In the genomic region with DNA sequence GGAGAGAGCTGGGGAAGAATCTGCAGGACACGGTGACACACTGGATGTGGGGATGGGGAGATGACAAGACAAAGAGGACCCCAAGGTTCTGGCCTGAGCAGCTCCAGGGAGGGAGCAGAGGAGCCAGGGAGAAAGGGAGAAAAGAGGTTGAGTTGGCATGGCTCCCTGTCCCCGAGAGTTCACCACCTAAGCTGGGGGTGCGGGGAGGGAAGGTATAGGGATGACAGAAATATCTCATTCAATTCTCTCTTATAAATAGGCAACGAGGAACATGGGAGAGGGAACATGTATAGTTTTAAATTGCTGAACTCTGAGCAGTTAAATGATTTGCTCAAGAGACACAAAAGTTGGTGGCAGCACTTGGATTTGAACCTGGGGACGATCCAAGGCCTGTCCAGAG, we compare ENCODE assay signal across 18 cellular contexts.
DNase-seq lines count a peak whose midpoint lies in the region; ATAC-seq, FAIRE-seq and TF ChIP-seq lines count a peak whose summit lies in the region.
"Had no signal": no experiment of that assay in that cellular context is flagged by ENCODE, and none has a peak within 500 bp of the region (broad histone marks: within the 10 kb centered on the region; RNA-seq: fewer than 3 reads in every experiment).

No MANE protein-coding gene starts in this region.

- H3K36me3 ChIP-seq in neural cell (ENCODE audit: insufficient read depth, low read length), result no peaks in the 10 kb centered on the region
- H3K36me3 ChIP-seq: HAP-1 had no signal

- H4K20me1 ChIP-seq in neural cell (ENCODE audit: insufficient read depth), result no peaks in the 10 kb centered on the region

- TF ChIP-seq RAD21 in neural cell (conservative IDR thresholded peaks at IDR 0.05), result no peak

- no peaks in the 10 kb centered on the region for H3K9me3 Mint-ChIP-seq in stimulated activated naive CD8-positive, alpha-beta T cell treated with anti-CD3 and anti-CD28 coated beads, Interleukin-15, amount 100 ng/mL, for 72 hours
- H3K9me3 Mint-ChIP-seq in glutamatergic neuron (ENCODE audit: unreplicated experiment), result no peaks in the 10 kb centered on the region
- H3K9me3 Mint-ChIP-seq in type B pancreatic cell, result no peaks in the 10 kb centered on the region
- H3K9me3 Mint-ChIP-seq in natural killer cell treated with Interleukin-12 subunit alpha and Interleukin-12 subunit beta and Interleukin-15 and Interleukin-18, amount 100 ng/mL, for 72 hours, result no peaks in the 10 kb centered on the region
- H3K9me3 Mint-ChIP-seq: CD4-positive, alpha-beta T cell had no signal

- no peak for TF ChIP-seq EP300 in neural cell (conservative IDR thresholded peaks at IDR 0.05; ENCODE audit: poor library complexity, severe bottlenecking)

- ATAC-seq in stimulated activated naive CD8-positive, alpha-beta T cell treated with anti-CD3 and anti-CD28 coated beads, Interleukin-15, amount 100 ng/mL, for 72 hours, result no peak
- ATAC-seq in stimulated activated naive CD8-positive, alpha-beta T cell treated with anti-CD3 and anti-CD28 coated beads, Interleukin-15, Interleukin-2, amounts not matched to agents 100 U/mL and 50 U/mL, for 24 hours, result no peak
- ATAC-seq in natural killer cell treated with Interleukin-12 subunit alpha and Interleukin-12 subunit beta and Interleukin-15 and Interleukin-18, amount 100 ng/mL, for 72 hours, result no peak

- FAIRE-seq in D721Med (lab: Jason Lieb, UNC), result no peak
- FAIRE-seq: GM12892, H1 had no signal

- no peak for DNase-seq in stimulated activated naive CD8-positive, alpha-beta T cell treated with anti-CD3 and anti-CD28 coated beads, Interleukin-15, amount 100 ng/mL, for 72 hours
- no peak for DNase-seq in stimulated activated naive CD8-positive, alpha-beta T cell treated with anti-CD3 and anti-CD28 coated beads, Interleukin-15, Interleukin-2, amounts not matched to agents 100 U/mL and 50 U/mL, for 24 hours
- DNase-seq in glutamatergic neuron (no peak), type B pancreatic cell (ENCODE audit: extremely low spot score, unreplicated experiment) (no peak), D721Med (ENCODE audit: insufficient read length, low spot score) (no peak), ecto neural progenitor cell (ENCODE audit: low spot score) (no peak)
- DNase-seq in natural killer cell treated with Interleukin-12 subunit alpha and Interleukin-12 subunit beta and Interleukin-15 and Interleukin-18, amount 100 ng/mL, for 72 hours (ENCODE audit: low spot score), result no peak
- DNase-seq: AML-193; Calu3; CD4-positive, alpha-beta T cell; DMS79 treated with DMSO at 0.1 percent for 48 hours; EL; GDM1 had no signal

- no peaks in the 10 kb centered on the region for H3K4me1 Mint-ChIP-seq in stimulated activated naive CD8-positive, alpha-beta T cell treated with anti-CD3 and anti-CD28 coated beads, Interleukin-15, amount 100 ng/mL, for 72 hours
- peaks cover 24% of the 10 kb centered on the region for H3K4me1 Mint-ChIP-seq in glutamatergic neuron (ENCODE audit: low read depth, unreplicated experiment)
- H3K4me1 Mint-ChIP-seq in type B pancreatic cell (ENCODE audit: unreplicated experiment), result peaks cover 37% of the 10 kb centered on the region
- H3K4me1 Mint-ChIP-seq in natural killer cell treated with Interleukin-12 subunit alpha and Interleukin-12 subunit beta and Interleukin-15 and Interleukin-18, amount 100 ng/mL, for 72 hours (ENCODE audit: low read depth in 2 of 2), result peaks cover 7 to 26% of the 10 kb centered on the region in 2 donors

- H3K9ac ChIP-seq in neural cell (ENCODE audit: low read length), result peak overlapping the region; percentile 72

- H3K9me3 ChIP-seq in neural cell (ENCODE audit: low read length), result no peaks in the 10 kb centered on the region
- H3K9me3 ChIP-seq: HAP-1 had no signal

- H3K27ac ChIP-seq in neural cell (ENCODE audit: low read length), result peak overlapping the region; percentile 97
- H3K27ac ChIP-seq: 22Rv1 had no signal

- H3K9me2 ChIP-seq in neural cell (ENCODE audit: insufficient read depth, low read length), result no peaks in the 10 kb centered on the region

- peak overlapping the region; percentile 28 for H3K4me2 ChIP-seq in neural cell (ENCODE audit: low read length)

- peak overlapping the region; percentile 48 for H3K4me3 ChIP-seq in neural cell (ENCODE audit: low read length)
- H3K4me3 ChIP-seq: HAP-1 had no signal

- H3K27ac Mint-ChIP-seq in stimulated activated naive CD8-positive, alpha-beta T cell treated with anti-CD3 and anti-CD28 coated beads, Interleukin-15, amount 100 ng/mL, for 72 hours, result peak overlapping the region; percentile 28 to 29
- peak overlapping the region; percentile 50 for H3K27ac Mint-ChIP-seq in glutamatergic neuron (ENCODE audit: unreplicated experiment)
- peak overlapping the region; percentile 7 for H3K27ac Mint-ChIP-seq in type B pancreatic cell
- peak overlapping the region in 1 of 2 donors; percentile 42 for H3K27ac Mint-ChIP-seq in natural killer cell treated with Interleukin-12 subunit alpha and Interleukin-12 subunit beta and Interleukin-15 and Interleukin-18, amount 100 ng/mL, for 72 hours
- H3K27ac Mint-ChIP-seq: CD4-positive, alpha-beta T cell had no signal

- no peak for TF ChIP-seq CTCF in glutamatergic neuron (IDR thresholded peaks at IDR 0.05; ENCODE audit: partially characterized antibody, unreplicated experiment)
- TF ChIP-seq CTCF in neural cell (IDR thresholded peaks at IDR 0.05; ENCODE audit: poor library complexity, severe bottlenecking), result no peak
- no peak for TF ChIP-seq CTCF in type B pancreatic cell (conservative IDR thresholded peaks at IDR 0.05)
- TF ChIP-seq CTCF in D721Med (IDR thresholded peaks at IDR 0.05; ENCODE audit: insufficient read depth, missing control alignments), result no peak

- peaks cover 20% of the 10 kb centered on the region for H3K27me3 Mint-ChIP-seq in stimulated activated naive CD8-positive, alpha-beta T cell treated with anti-CD3 and anti-CD28 coated beads, Interleukin-15, amount 100 ng/mL, for 72 hours
- H3K27me3 Mint-ChIP-seq in glutamatergic neuron (ENCODE audit: unreplicated experiment) (peaks cover 8% of the 10 kb centered on the region), type B pancreatic cell (peaks cover 19% of the 10 kb centered on the region)
- peaks cover 10 to 14% of the 10 kb centered on the region in 2 donors for H3K27me3 Mint-ChIP-seq in natural killer cell treated with Interleukin-12 subunit alpha and Interleukin-12 subunit beta and Interleukin-15 and Interleukin-18, amount 100 ng/mL, for 72 hours

- no peak overlapping the region for H2AFZ ChIP-seq in neural cell (ENCODE audit: low read depth, low read length)

- no peaks in the 10 kb centered on the region for H3K36me3 Mint-ChIP-seq in glutamatergic neuron (ENCODE audit: unreplicated experiment)
- peaks cover 3% of the 10 kb centered on the region for H3K36me3 Mint-ChIP-seq in type B pancreatic cell
- no peaks in the 10 kb centered on the region for H3K36me3 Mint-ChIP-seq in natural killer cell treated with Interleukin-12 subunit alpha and Interleukin-12 subunit beta and Interleukin-15 and Interleukin-18, amount 100 ng/mL, for 72 hours

- H3K4me3 Mint-ChIP-seq in stimulated activated naive CD8-positive, alpha-beta T cell treated with anti-CD3 and anti-CD28 coated beads, Interleukin-15, amount 100 ng/mL, for 72 hours, result no peak overlapping the region
- peak overlapping the region; percentile 43 for H3K4me3 Mint-ChIP-seq in glutamatergic neuron (ENCODE audit: unreplicated experiment)
- H3K4me3 Mint-ChIP-seq in type B pancreatic cell, result no peak overlapping the region
- H3K4me3 Mint-ChIP-seq in natural killer cell treated with Interleukin-12 subunit alpha and Interleukin-12 subunit beta and Interleukin-15 and Interleukin-18, amount 100 ng/mL, for 72 hours, result no peak overlapping the region
- H3K4me3 Mint-ChIP-seq: CD4-positive, alpha-beta T cell had no signal

- no peaks in the 10 kb centered on the region for H3F3A ChIP-seq in neural cell (ENCODE audit: insufficient read depth, low read length, poor library complexity, severe bottlenecking)

- H3K27me3 ChIP-seq in neural cell (ENCODE audit: insufficient read depth, low read depth, low read length), result no peaks in the 10 kb centered on the region

- H3K79me2 ChIP-seq in neural cell (replicated peaks; ENCODE audit: insufficient read depth, low read length), result no peaks in the 10 kb centered on the region

TF ChIP-seq in neural cell, 6 proteins besides CTCF, POLR2A, EP300 and RAD21:
- TF ChIP-seq MXI1 (conservative IDR thresholded peaks at IDR 0.05; ENCODE audit: poor library complexity, severe bottlenecking) (no peak), POLR2AphosphoS5 (IDR thresholded peaks at IDR 0.05) (no peak), SMC3 (conservative IDR thresholded peaks at IDR 0.05; ENCODE audit: poor library complexity) (no peak), TAF1 (IDR thresholded peaks at IDR 0.05; ENCODE audit: low read depth) (no peak), REST (IDR thresholded peaks at IDR 0.05; ENCODE audit: borderline replicate concordance) (no peak), EZH2 (IDR thresholded peaks at IDR 0.05; ENCODE audit: borderline replicate concordance, insufficient read depth, low read length, poor library complexity, severe bottlenecking) (no peak)
